In the genomic region with DNA sequence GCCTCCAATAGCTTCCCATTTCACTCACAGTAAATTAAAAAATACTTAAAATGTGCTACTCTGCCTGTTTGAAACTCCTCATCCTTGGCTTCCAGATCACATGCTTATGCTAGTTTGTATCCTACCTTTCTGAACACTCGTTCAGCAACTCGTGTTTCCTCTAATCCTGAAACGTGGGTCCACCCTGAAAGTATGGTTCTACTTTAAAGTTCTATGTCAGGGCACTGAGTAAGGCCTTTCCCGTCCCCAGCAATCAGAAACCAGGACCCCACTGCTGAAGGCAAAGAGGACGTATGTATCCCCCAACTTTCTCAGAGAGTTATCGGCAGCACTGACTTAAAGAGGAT, we compare ENCODE assay signal across 8 cellular contexts. TPM values are rescaled to one million over a fixed set of nuclear protein-coding genes. Genes with fewer than 3 reads are reported as not detected.
A peak's percentile ranks its signal among the peaks of the same experiment; 100 is the strongest.
DNase-seq lines count a peak whose midpoint lies in the region; ATAC-seq and TF ChIP-seq lines count a peak whose summit lies in the region.

No MANE protein-coding gene starts in this region.

- H3K4me3 ChIP-seq in cardiac muscle cell (peak overlapping the region; percentile 84), iPS-20b (ENCODE audit: low read length) (peak overlapping the region; percentile 88)

- intact Hi-C loops in cardiac septum (cut with DNase I), result no loop called here

- H3K9me3 ChIP-seq in cardiac muscle cell (ENCODE audit: low read depth) (no peaks in the 10 kb centered on the region), iPS-20b (ENCODE audit: insufficient read depth, low read depth, low read length) (no peaks in the 10 kb centered on the region)

- H3K27ac Mint-ChIP-seq in activated naive CD4-positive, alpha-beta T cell treated with anti-CD3 and anti-CD28 coated beads, Interleukin-2, amount 50 U/mL, for 72 hours, result peak overlapping the region; percentile 91 to 98
- peak overlapping the region; percentile 100 for H3K27ac Mint-ChIP-seq in stimulated activated naive CD8-positive, alpha-beta T cell treated with anti-CD3 and anti-CD28 coated beads, Interleukin-15, amount 100 ng/mL, for 72 hours

- peaks cover 31% of the 10 kb centered on the region for H3K27me3 Mint-ChIP-seq in stimulated activated naive CD8-positive, alpha-beta T cell treated with anti-CD3 and anti-CD28 coated beads, Interleukin-15, amount 100 ng/mL, for 72 hours

- peaks cover 13% of the 10 kb centered on the region for H3K36me3 ChIP-seq in cardiac muscle cell
- peaks cover 5% of the 10 kb centered on the region for H3K36me3 ChIP-seq in iPS-20b (ENCODE audit: insufficient read depth, low read depth, low read length)

- peaks cover 17 to 23% of the 10 kb centered on the region in 2 donors for H3K36me3 Mint-ChIP-seq in activated naive CD4-positive, alpha-beta T cell treated with anti-CD3 and anti-CD28 coated beads, Interleukin-2, amount 50 U/mL, for 72 hours

- H3K27me3 ChIP-seq in cardiac muscle cell, result no peaks in the 10 kb centered on the region
- peaks cover 9% of the 10 kb centered on the region; the same call in 1 of the 2 replicates for H3K27me3 ChIP-seq in iPS-20b (ENCODE audit: insufficient read depth, low read length)

- H3K4me1 Mint-ChIP-seq in stimulated activated naive CD8-positive, alpha-beta T cell treated with anti-CD3 and anti-CD28 coated beads, Interleukin-15, amount 100 ng/mL, for 72 hours, result peaks cover 19% of the 10 kb centered on the region

- peaks cover 0 to 6% of the 10 kb centered on the region in 2 donors for H3K9me3 Mint-ChIP-seq in activated naive CD4-positive, alpha-beta T cell treated with anti-CD3 and anti-CD28 coated beads, Interleukin-2, amount 50 U/mL, for 72 hours
- H3K9me3 Mint-ChIP-seq in stimulated activated naive CD8-positive, alpha-beta T cell treated with anti-CD3 and anti-CD28 coated beads, Interleukin-15, amount 100 ng/mL, for 72 hours, result no peaks in the 10 kb centered on the region

- H3K9ac ChIP-seq in iPS-20b (ENCODE audit: low read depth, low read length), result peak overlapping the region; percentile 95

- no peak for TF ChIP-seq CTCF in cardiac muscle cell (IDR thresholded peaks at IDR 0.05; ENCODE audit: low read depth, low read length)

- peak in 1 of 2 donors; percentile 7 for ATAC-seq in activated naive CD4-positive, alpha-beta T cell treated with anti-CD3 and anti-CD28 coated beads, Interleukin-2, amount 50 U/mL, for 72 hours
- ATAC-seq in stimulated activated naive CD8-positive, alpha-beta T cell treated with anti-CD3 and anti-CD28 coated beads, Interleukin-15, amount 100 ng/mL, for 72 hours, result peak; percentile 49
- no peak for ATAC-seq in HG02763 (IDR thresholded peaks at IDR 0.05; ENCODE audit: unreplicated experiment)

- peaks cover 28% of the 10 kb centered on the region for H3K4me1 ChIP-seq in cardiac muscle cell (ENCODE audit: low read depth)
- peaks cover 37% of the 10 kb centered on the region for H3K4me1 ChIP-seq in iPS-20b (ENCODE audit: insufficient read depth, low read length)

- DNase-seq in cardiac muscle cell (ENCODE audit: low read depth in 1 of 2, low spot score in 1 of 2) (no peak), cardiac septum (ENCODE audit: low spot score) (no peak), HCEC 1CT (no peak), AG20443 (ENCODE audit: low spot score) (no peak)
- no peak for DNase-seq in activated naive CD4-positive, alpha-beta T cell treated with anti-CD3 and anti-CD28 coated beads, Interleukin-2, amount 50 U/mL, for 72 hours (ENCODE audit: low spot score in 2 of 2)
- DNase-seq in stimulated activated naive CD8-positive, alpha-beta T cell treated with anti-CD3 and anti-CD28 coated beads, Interleukin-15, amount 100 ng/mL, for 72 hours, result no peak

- H3K4me3 Mint-ChIP-seq in stimulated activated naive CD8-positive, alpha-beta T cell treated with anti-CD3 and anti-CD28 coated beads, Interleukin-15, amount 100 ng/mL, for 72 hours, result peak overlapping the region; percentile 92 to 93

- H3K27ac ChIP-seq in cardiac muscle cell (peak overlapping the region; percentile 99), iPS-20b (ENCODE audit: low read length) (peak overlapping the region; percentile 44)

RNA-seq across cellular contexts. Expression of a gene that starts 0.4 kb away (rescaled TPM):
- total RNA-seq in cardiac muscle cell (52.4 and 54.2 TPM in 2 replicates), cardiac septum (25.6 TPM)
- polyA plus RNA-seq in cardiac muscle cell, result 64.4 and 68.9 TPM in 2 replicates
- total RNA-seq in activated naive CD4-positive, alpha-beta T cell treated with anti-CD3 and anti-CD28 coated beads, Interleukin-2, amount 50 U/mL, for 72 hours, result 10 to 100 TPM; 12.0 to 27.7 TPM

RNA-seq across cellular contexts. Expression of a gene that starts 13.6 kb away (rescaled TPM):
- total RNA-seq in cardiac muscle cell (12.9 and 31.5 TPM in 2 replicates), cardiac septum (7.5 TPM)
- polyA plus RNA-seq in cardiac muscle cell, result 14.1 and 22.3 TPM in 2 replicates
- 1 to 10 TPM in 1 of 2 donors, under 1 TPM in 1; 0.07 to 1.0 TPM for total RNA-seq in activated naive CD4-positive, alpha-beta T cell treated with anti-CD3 and anti-CD28 coated beads, Interleukin-2, amount 50 U/mL, for 72 hours
